8 cellular contexts compared by ENCODE assay signal in the genomic region with DNA sequence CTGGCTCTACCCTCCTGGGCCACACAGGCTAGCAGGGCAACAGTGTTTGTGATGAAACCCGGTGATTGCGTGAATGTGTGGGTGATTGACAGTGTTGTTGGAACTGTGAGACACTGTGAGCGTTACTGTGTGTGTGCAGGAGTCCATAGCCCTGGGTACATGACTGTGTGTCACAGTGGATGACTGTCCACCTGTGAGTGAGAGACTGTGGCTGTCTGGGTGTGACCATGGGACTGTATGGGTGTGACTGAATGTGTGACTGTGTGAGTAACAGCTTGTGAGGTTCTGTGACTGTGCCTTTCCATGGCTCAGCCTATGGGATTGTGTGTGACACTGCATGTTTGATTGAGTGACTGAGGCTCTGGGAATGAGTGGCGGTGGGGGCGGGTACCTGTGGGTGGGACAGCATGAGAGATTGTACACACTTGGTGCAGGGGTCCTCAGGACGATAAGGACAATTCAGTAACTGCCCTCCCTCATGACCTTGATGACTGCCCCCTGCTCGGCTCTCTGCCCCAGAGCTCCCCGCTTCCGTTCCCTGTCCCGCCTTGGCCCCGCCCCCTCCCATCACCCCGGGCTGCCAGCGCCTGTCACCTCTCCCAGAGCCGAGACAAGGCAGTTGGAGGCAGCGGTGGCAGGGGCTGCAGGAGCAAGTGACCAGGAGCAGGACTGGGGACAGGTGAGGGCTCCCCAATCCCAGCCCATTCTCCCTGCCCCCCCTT. TPM values are rescaled to one million over a fixed set of nuclear protein-coding genes. Genes with fewer than 3 reads are reported as not detected.
DNase-seq lines count a peak whose midpoint lies in the region; ATAC-seq and TF ChIP-seq lines count a peak whose summit lies in the region.

A gene with protein sequence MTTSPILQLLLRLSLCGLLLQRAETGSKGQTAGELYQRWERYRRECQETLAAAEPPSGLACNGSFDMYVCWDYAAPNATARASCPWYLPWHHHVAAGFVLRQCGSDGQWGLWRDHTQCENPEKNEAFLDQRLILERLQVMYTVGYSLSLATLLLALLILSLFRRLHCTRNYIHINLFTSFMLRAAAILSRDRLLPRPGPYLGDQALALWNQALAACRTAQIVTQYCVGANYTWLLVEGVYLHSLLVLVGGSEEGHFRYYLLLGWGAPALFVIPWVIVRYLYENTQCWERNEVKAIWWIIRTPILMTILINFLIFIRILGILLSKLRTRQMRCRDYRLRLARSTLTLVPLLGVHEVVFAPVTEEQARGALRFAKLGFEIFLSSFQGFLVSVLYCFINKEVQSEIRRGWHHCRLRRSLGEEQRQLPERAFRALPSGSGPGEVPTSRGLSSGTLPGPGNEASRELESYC (plus strand): TSS at position 602 of the 722 bp plus-strand sequence. CDS start 1,300 bp downstream, outside the sequence.

- H3K36me3 ChIP-seq in ACC112 (ENCODE audit: insufficient read depth, low read length) (no peaks in the 10 kb centered on the region), PC-3 (ENCODE audit: low read depth, low read length) (no peaks in the 10 kb centered on the region)

- intact Hi-C loops in PC-3 (cut with micrococcal nuclease), result no loop called here

- peak within 1 kb of the TSS; percentile 87 for H3K4me2 ChIP-seq in PC-3 (ENCODE audit: low read length)

- H3K4me1 Mint-ChIP-seq in activated T-cell treated with anti-CD3 and anti-CD28 coated beads, Interleukin-2, amount 50 U/mL, for 72 hours (ENCODE audit: low read depth), result peaks cover 47% of the 10 kb centered on the region
- peaks cover 19% of the 10 kb centered on the region for H3K4me1 Mint-ChIP-seq in progenitor cell of endocrine pancreas (ENCODE audit: low read depth)

- POLR2A ChIA-PET in PC-3 (lab: Charles Lee; ENCODE audit: unreplicated experiment), result interaction anchor here (0.5 kb wide), 1 partner anchor 22 kb away, joined by 4 read pairs; no protein-coding TSS in a partner anchor

- H3K4me1 ChIP-seq in ACC112 (ENCODE audit: control insufficient read depth, insufficient read depth, low read length, unreplicated experiment), result peaks cover 7% of the 10 kb centered on the region
- H3K4me1 ChIP-seq in PC-3 (ENCODE audit: insufficient read depth, low read length), result peaks cover 5% of the 10 kb centered on the region
- no peaks in the 10 kb centered on the region for H3K4me1 ChIP-seq in foreskin keratinocyte

- H3K27ac ChIP-seq in ACC112 (ENCODE audit: low read depth, low read length) (no peak within 1 kb of the TSS), PC-3 (ENCODE audit: low read length) (no peak within 1 kb of the TSS), foreskin keratinocyte (no peak within 1 kb of the TSS)

- peak; percentile 71 for DNase-seq in GM19238 (ENCODE audit: insufficient read length, low spot score)
- peak; percentile 70 for DNase-seq in PC-3
- DNase-seq in activated T-cell treated with anti-CD3 and anti-CD28 coated beads, Interleukin-2, amount 50 U/mL, for 72 hours, result peak; percentile 78 to 81
- peak; percentile 59 to 72 for DNase-seq in foreskin keratinocyte
- peak; percentile 52 for DNase-seq in progenitor cell of endocrine pancreas (ENCODE audit: low spot score, unreplicated experiment)
- DNase-seq in GF-D8 (lab: John Stamatoyannopoulos, UW), result no peak
- DNase-seq in NCI-H2196 (lab: John Stamatoyannopoulos, UW; ENCODE audit: unreplicated experiment), result no peak

- H3K9me3 ChIP-seq in PC-3 (ENCODE audit: low read length), result no peaks in the 10 kb centered on the region

- H3K27ac Mint-ChIP-seq in activated T-cell treated with anti-CD3 and anti-CD28 coated beads, Interleukin-2, amount 50 U/mL, for 72 hours, result peak within 1 kb of the TSS; percentile 21
- peak within 1 kb of the TSS; percentile 87 for H3K27ac Mint-ChIP-seq in progenitor cell of endocrine pancreas

- TF ChIP-seq CTCF in PC-3 (conservative IDR thresholded peaks at IDR 0.05; ENCODE audit: low read depth, low read length), result no peak
- TF ChIP-seq CTCF in foreskin keratinocyte (conservative IDR thresholded peaks at IDR 0.05), result no peak
- no peak for TF ChIP-seq CTCF in progenitor cell of endocrine pancreas (IDR thresholded peaks at IDR 0.05; ENCODE audit: unreplicated experiment)

- peaks cover 22% of the 10 kb centered on the region for H3K27me3 Mint-ChIP-seq in activated T-cell treated with anti-CD3 and anti-CD28 coated beads, Interleukin-2, amount 50 U/mL, for 72 hours (ENCODE audit: low read depth)
- H3K27me3 Mint-ChIP-seq in progenitor cell of endocrine pancreas, result peaks cover 2% of the 10 kb centered on the region

- peaks cover 16% of the 10 kb centered on the region; the same call in 1 of the 2 replicates for H3K27me3 ChIP-seq in ACC112 (ENCODE audit: insufficient read depth, low read length)
- H3K27me3 ChIP-seq in PC-3 (ENCODE audit: low read length), result no peaks in the 10 kb centered on the region
- no peaks in the 10 kb centered on the region for H3K27me3 ChIP-seq in foreskin keratinocyte

- no peaks in the 10 kb centered on the region for H4K20me1 ChIP-seq in PC-3 (ENCODE audit: low read length)

- H3K36me3 Mint-ChIP-seq in activated T-cell treated with anti-CD3 and anti-CD28 coated beads, Interleukin-2, amount 50 U/mL, for 72 hours (ENCODE audit: insufficient read depth in 2 of 2), result peaks cover 3 to 4% of the 10 kb centered on the region in 2 donors
- peaks cover 2% of the 10 kb centered on the region for H3K36me3 Mint-ChIP-seq in progenitor cell of endocrine pancreas (ENCODE audit: insufficient read depth)

- H3K79me2 ChIP-seq in ACC112 (ENCODE audit: control insufficient read depth, insufficient read depth, low read length, unreplicated experiment) (no peaks in the 10 kb centered on the region), PC-3 (ENCODE audit: low read length) (no peaks in the 10 kb centered on the region)

- BruUV-seq in PC-3 (replicated peaks; lab: Mats Ljungman, UMichigan), result no TSS peak

- peak within 1 kb of the TSS; percentile 26 for H3K9ac ChIP-seq in PC-3 (ENCODE audit: low read length)

- no peaks in the 10 kb centered on the region for H3K9me3 Mint-ChIP-seq in activated T-cell treated with anti-CD3 and anti-CD28 coated beads, Interleukin-2, amount 50 U/mL, for 72 hours
- no peaks in the 10 kb centered on the region for H3K9me3 Mint-ChIP-seq in progenitor cell of endocrine pancreas (ENCODE audit: low read depth)

- H3K9me2 ChIP-seq in PC-3 (replicated peaks; ENCODE audit: low read length), result no peaks in the 10 kb centered on the region

- peak within 1 kb of the TSS; percentile 70 for H3K4me3 ChIP-seq in ACC112 (ENCODE audit: low read depth, low read length)
- peak within 1 kb of the TSS; percentile 68 for H3K4me3 ChIP-seq in PC-3 (ENCODE audit: low read length)

- H3K4me3 Mint-ChIP-seq in activated T-cell treated with anti-CD3 and anti-CD28 coated beads, Interleukin-2, amount 50 U/mL, for 72 hours, result peak within 1 kb of the TSS; percentile 89 to 91
- H3K4me3 Mint-ChIP-seq in progenitor cell of endocrine pancreas (ENCODE audit: low read depth), result peak within 1 kb of the TSS; percentile 75

- CTCF ChIA-PET in PC-3 (lab: Charles Lee), result no interaction called here

- H2AFZ ChIP-seq in ACC112 (ENCODE audit: low read length, unreplicated experiment), result peak within 1 kb of the TSS; percentile 70
- peak within 1 kb of the TSS; percentile 70 for H2AFZ ChIP-seq in PC-3 (ENCODE audit: low read length)

- H3F3A ChIP-seq in PC-3 (ENCODE audit: low read length, unreplicated experiment), result no peaks in the 10 kb centered on the region

- ATAC-seq in PC-3, result peak; percentile 81
- ATAC-seq in activated T-cell treated with anti-CD3 and anti-CD28 coated beads, Interleukin-2, amount 50 U/mL, for 72 hours (replicated peaks in 1 of 2), result peak; percentile 93 to 95
- ATAC-seq in foreskin keratinocyte, result peak; percentile 32

RNA-seq across cellular contexts. Expression of the gene that starts here (rescaled TPM):
- 1.9 and 4.8 TPM in 2 replicates for total RNA-seq in PC-3 (2014; rRNA removed)
- total RNA-seq in activated T-cell treated with anti-CD3 and anti-CD28 coated beads, Interleukin-2, amount 50 U/mL, for 72 hours, result 10 to 100 TPM in 1 of 2 donors, 1 to 10 TPM in 1; 5.9 to 11.0 TPM
- 0.65 and 1.3 TPM in 2 replicates for total RNA-seq in foreskin keratinocyte
- polyA plus RNA-seq in foreskin keratinocyte, result 0.49 and 0.75 TPM in 2 replicates
- total RNA-seq in progenitor cell of endocrine pancreas, result 26.4 and 27.2 TPM in 2 replicates

Comparison
In these comparisons a context has a peak if more than half of its experiments do, and no peak if none do; other contexts are left out.
1. DNase-seq: peak in GM19238 (single experiment), PC-3 (single experiment), activated T-cell treated with anti-CD3 and anti-CD28 coated beads, Interleukin-2, amount 50 U/mL, for 72 hours (2 of 2), foreskin keratinocyte (2 of 2) and progenitor cell of endocrine pancreas (single experiment); none in GF-D8 (single experiment) and NCI-H2196 (single experiment).
2. ATAC-seq: peak in every context shown above with its lines; median percentile 94 in activated T-cell treated with anti-CD3 and anti-CD28 coated beads, Interleukin-2, amount 50 U/mL, for 72 hours; 81 in PC-3; 32 in foreskin keratinocyte.